ENCODE assay signal across 1 cellular context in the genomic region with DNA sequence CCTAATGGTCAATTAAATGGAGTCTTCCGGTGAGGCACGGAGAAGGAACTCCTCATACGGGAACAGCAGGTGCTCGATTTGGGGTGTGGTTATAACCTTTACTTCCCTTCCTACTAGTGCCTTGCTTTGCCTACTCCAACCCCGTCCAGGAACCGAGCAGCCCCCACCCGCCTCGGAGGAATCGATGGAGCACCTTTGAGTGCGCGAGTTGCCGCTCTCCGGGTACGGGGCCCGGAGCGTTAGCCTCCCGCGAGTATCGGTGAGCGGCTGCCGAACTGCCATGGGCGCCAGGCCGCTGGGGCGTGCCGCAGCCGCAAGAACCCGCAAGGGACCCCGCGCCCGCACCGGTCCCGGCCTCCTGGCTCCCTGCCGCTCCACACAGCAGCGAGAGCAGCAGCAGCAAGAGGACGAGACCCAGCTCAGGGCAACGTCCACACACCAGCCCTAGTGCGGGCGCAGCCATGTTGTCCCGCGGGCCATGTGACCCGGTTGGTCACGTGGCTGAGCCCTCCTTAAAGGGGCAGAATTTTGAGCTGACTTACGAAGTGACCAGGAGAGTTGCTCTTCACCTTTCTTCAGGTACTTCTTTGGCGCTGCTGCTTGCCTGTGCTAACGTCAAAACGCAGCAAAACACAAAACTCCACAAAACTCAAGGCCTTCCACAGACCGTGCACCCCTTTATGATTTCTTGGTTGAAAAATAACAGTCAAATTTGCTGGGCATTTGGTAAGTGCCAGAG.
TF ChIP-seq lines count a peak whose summit lies in the region.

TSS of gene SUMF1 (minus strand) at position 487 of the 739 bp plus-strand sequence. CDS start at position 463, 24 bp downstream.

TF ChIP-seq in HepG2, 621 proteins besides CTCF, POLR2A, EP300 and RAD21 (continued from another document and continues in another):
- TF ChIP-seq, protein P1, sequence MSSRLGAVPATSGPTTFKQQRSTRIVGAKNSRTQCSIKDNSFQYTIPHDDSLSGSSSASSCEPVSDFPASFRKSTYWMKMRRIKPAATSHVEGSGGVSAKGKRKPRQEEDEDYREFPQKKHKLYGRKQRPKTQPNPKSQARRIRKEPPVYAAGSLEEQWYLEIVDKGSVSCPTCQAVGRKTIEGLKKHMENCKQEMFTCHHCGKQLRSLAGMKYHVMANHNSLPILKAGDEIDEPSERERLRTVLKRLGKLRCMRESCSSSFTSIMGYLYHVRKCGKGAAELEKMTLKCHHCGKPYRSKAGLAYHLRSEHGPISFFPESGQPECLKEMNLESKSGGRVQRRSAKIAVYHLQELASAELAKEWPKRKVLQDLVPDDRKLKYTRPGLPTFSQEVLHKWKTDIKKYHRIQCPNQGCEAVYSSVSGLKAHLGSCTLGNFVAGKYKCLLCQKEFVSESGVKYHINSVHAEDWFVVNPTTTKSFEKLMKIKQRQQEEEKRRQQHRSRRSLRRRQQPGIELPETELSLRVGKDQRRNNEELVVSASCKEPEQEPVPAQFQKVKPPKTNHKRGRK (CRISPR knock-in tag; IDR thresholded peaks at IDR 0.05) = no peak
- TF ChIP-seq, protein P2, sequence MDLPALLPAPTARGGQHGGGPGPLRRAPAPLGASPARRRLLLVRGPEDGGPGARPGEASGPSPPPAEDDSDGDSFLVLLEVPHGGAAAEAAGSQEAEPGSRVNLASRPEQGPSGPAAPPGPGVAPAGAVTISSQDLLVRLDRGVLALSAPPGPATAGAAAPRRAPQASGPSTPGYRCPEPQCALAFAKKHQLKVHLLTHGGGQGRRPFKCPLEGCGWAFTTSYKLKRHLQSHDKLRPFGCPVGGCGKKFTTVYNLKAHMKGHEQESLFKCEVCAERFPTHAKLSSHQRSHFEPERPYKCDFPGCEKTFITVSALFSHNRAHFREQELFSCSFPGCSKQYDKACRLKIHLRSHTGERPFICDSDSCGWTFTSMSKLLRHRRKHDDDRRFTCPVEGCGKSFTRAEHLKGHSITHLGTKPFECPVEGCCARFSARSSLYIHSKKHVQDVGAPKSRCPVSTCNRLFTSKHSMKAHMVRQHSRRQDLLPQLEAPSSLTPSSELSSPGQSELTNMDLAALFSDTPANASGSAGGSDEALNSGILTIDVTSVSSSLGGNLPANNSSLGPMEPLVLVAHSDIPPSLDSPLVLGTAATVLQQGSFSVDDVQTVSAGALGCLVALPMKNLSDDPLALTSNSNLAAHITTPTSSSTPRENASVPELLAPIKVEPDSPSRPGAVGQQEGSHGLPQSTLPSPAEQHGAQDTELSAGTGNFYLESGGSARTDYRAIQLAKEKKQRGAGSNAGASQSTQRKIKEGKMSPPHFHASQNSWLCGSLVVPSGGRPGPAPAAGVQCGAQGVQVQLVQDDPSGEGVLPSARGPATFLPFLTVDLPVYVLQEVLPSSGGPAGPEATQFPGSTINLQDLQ (CRISPR knock-in tag; IDR thresholded peaks at IDR 0.05) = peak; percentile 62; the same call in 1 of the 2 replicates
- TF ChIP-seq ATF7 (IDR thresholded peaks at IDR 0.05) (no peak), ATF7 (CRISPR knock-in tag; IDR thresholded peaks at IDR 0.05) (peak; percentile 38; the same call in 1 of the 2 replicates), SIN3A (IDR thresholded peaks at IDR 0.05; ENCODE audit: borderline replicate concordance, low read depth, low read length) (peak; percentile 85), ZNF652 (CRISPR knock-in tag; IDR thresholded peaks at IDR 0.05; ENCODE audit: borderline replicate concordance, low read depth) (no peak), ZFYVE20 (CRISPR knock-in tag; IDR thresholded peaks at IDR 0.05; ENCODE audit: borderline replicate concordance, low read depth) (0 out of 2 replicates have a peak, but pooled peaks have one; percentile 37), ZNF274 (CRISPR knock-in tag; IDR thresholded peaks at IDR 0.05) (peak; percentile 77; the same call in 1 of the 2 replicates), TOE1 (CRISPR knock-in tag; IDR thresholded peaks at IDR 0.05) (peak; percentile 42; the same call in 1 of the 2 replicates), SRY (CRISPR knock-in tag; IDR thresholded peaks at IDR 0.05) (peak; percentile 84), SYNCRIP (IDR thresholded peaks at IDR 0.05; ENCODE audit: insufficient read depth, low read depth, low read length) (no peak), KMT2A (CRISPR knock-in tag; IDR thresholded peaks at IDR 0.05) (peak; percentile 96), ZNF496 (CRISPR knock-in tag; IDR thresholded peaks at IDR 0.05; ENCODE audit: insufficient replicate concordance) (no peak), KDM5B (CRISPR knock-in tag; IDR thresholded peaks at IDR 0.05; ENCODE audit: borderline replicate concordance) (peak; percentile 96), REPIN1 (CRISPR knock-in tag; IDR thresholded peaks at IDR 0.05; ENCODE audit: borderline replicate concordance, low read depth) (peak; percentile 87; the same call in 1 of the 2 replicates), ZBTB7B (CRISPR knock-in tag; IDR thresholded peaks at IDR 0.05) (peak; percentile 77), ZNF879 (CRISPR knock-in tag; IDR thresholded peaks at IDR 0.05) (peak; percentile 91; the same call in 1 of the 2 replicates), ZNF331 (CRISPR knock-in tag; IDR thresholded peaks at IDR 0.05) (peak; percentile 94), IRX3 (CRISPR knock-in tag; IDR thresholded peaks at IDR 0.05; ENCODE audit: borderline replicate concordance, low read depth) (peak; percentile 46; the same call in 1 of the 2 replicates), MTF1 (CRISPR knock-in tag; IDR thresholded peaks at IDR 0.05) (no peak), ZNF878 (CRISPR knock-in tag; IDR thresholded peaks at IDR 0.05) (no peak), AGO2 (optimal IDR thresholded peaks at IDR 0.05; ENCODE audit: low read depth, low read length) (peak; percentile 73), EZH2 (conservative IDR thresholded peaks at IDR 0.05; ENCODE audit: low read depth, low read length) (no peak), MIER3 (CRISPR knock-in tag; IDR thresholded peaks at IDR 0.05; ENCODE audit: borderline replicate concordance) (0 out of 2 replicates have a peak, but pooled peaks have one; percentile 32), POLR2AphosphoS5 (IDR thresholded peaks at IDR 0.05; ENCODE audit: low read depth, low read length) (peak; percentile 86), KLF16 (CRISPR knock-in tag; IDR thresholded peaks at IDR 0.05) (peak in 1 of 2 experiments; percentile 70; a peak in 1 of 4 replicates), ISX (CRISPR knock-in tag; conservative IDR thresholded peaks at IDR 0.05) (0 out of 2 replicates have a peak, but pooled peaks have one; percentile 85), NR3C1 (CRISPR knock-in tag; IDR thresholded peaks at IDR 0.05) (no peak), MED8 (CRISPR knock-in tag; IDR thresholded peaks at IDR 0.05; ENCODE audit: insufficient replicate concordance) (peak; percentile 87), ZNF142 (CRISPR knock-in tag; IDR thresholded peaks at IDR 0.05) (peak; percentile 89), HMGA1 (CRISPR knock-in tag; conservative IDR thresholded peaks at IDR 0.05) (no peak), RAD51 (IDR thresholded peaks at IDR 0.05; ENCODE audit: borderline replicate concordance) (peak; percentile 98)
- TF ChIP-seq, protein P3, sequence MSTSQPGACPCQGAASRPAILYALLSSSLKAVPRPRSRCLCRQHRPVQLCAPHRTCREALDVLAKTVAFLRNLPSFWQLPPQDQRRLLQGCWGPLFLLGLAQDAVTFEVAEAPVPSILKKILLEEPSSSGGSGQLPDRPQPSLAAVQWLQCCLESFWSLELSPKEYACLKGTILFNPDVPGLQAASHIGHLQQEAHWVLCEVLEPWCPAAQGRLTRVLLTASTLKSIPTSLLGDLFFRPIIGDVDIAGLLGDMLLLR (CRISPR knock-in tag; IDR thresholded peaks at IDR 0.05) = peak; percentile 89
- TF ChIP-seq, protein P4, sequence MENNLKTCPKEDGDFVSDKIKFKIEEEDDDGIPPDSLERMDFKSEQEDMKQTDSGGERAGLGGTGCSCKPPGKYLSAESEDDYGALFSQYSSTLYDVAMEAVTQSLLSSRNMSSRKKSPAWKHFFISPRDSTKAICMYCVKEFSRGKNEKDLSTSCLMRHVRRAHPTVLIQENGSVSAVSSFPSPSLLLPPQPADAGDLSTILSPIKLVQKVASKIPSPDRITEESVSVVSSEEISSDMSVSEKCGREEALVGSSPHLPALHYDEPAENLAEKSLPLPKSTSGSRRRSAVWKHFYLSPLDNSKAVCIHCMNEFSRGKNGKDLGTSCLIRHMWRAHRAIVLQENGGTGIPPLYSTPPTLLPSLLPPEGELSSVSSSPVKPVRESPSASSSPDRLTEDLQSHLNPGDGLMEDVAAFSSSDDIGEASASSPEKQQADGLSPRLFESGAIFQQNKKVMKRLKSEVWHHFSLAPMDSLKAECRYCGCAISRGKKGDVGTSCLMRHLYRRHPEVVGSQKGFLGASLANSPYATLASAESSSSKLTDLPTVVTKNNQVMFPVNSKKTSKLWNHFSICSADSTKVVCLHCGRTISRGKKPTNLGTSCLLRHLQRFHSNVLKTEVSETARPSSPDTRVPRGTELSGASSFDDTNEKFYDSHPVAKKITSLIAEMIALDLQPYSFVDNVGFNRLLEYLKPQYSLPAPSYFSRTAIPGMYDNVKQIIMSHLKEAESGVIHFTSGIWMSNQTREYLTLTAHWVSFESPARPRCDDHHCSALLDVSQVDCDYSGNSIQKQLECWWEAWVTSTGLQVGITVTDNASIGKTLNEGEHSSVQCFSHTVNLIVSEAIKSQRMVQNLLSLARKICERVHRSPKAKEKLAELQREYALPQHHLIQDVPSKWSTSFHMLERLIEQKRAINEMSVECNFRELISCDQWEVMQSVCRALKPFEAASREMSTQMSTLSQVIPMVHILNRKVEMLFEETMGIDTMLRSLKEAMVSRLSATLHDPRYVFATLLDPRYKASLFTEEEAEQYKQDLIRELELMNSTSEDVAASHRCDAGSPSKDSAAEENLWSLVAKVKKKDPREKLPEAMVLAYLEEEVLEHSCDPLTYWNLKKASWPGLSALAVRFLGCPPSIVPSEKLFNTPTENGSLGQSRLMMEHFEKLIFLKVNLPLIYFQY (CRISPR knock-in tag; IDR thresholded peaks at IDR 0.05; ENCODE audit: borderline replicate concordance) = 0 out of 2 replicates have a peak, but pooled peaks have one; percentile 54
- TF ChIP-seq, protein P5, sequence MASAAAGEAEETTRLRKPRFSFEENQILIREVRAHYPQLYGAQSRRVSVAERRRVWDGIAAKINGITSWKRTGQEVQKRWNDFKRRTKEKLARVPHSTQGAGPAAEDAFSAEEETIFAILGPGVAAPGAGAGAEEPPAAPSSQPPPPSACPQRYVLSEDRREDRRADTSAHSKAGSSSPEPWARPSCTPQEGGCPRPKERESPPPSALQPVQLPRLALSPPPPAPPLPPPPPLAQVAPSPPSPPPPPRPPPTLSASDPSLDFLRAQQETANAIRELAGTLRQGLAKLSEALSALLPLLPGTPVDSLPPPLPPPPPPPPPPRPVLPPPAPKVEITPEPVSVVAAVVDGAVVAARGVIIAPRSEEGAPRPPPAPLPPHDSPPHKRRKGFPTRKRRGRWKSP (CRISPR knock-in tag; IDR thresholded peaks at IDR 0.05) = peak; percentile 75; the same call in 1 of the 2 replicates
- TF ChIP-seq, protein P6, sequence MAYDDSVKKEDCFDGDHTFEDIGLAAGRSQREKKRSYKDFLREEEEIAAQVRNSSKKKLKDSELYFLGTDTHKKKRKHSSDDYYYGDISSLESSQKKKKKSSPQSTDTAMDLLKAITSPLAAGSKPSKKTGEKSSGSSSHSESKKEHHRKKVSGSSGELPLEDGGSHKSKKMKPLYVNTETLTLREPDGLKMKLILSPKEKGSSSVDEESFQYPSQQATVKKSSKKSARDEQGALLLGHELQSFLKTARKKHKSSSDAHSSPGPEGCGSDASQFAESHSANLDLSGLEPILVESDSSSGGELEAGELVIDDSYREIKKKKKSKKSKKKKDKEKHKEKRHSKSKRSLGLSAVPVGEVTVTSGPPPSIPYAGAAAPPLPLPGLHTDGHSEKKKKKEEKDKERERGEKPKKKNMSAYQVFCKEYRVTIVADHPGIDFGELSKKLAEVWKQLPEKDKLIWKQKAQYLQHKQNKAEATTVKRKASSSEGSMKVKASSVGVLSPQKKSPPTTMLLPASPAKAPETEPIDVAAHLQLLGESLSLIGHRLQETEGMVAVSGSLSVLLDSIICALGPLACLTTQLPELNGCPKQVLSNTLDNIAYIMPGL (CRISPR knock-in tag; IDR thresholded peaks at IDR 0.05; ENCODE audit: borderline replicate concordance in 1 of 2, low read depth in 1 of 2) = peak; percentile 71 to 89
- TF ChIP-seq, protein P7, sequence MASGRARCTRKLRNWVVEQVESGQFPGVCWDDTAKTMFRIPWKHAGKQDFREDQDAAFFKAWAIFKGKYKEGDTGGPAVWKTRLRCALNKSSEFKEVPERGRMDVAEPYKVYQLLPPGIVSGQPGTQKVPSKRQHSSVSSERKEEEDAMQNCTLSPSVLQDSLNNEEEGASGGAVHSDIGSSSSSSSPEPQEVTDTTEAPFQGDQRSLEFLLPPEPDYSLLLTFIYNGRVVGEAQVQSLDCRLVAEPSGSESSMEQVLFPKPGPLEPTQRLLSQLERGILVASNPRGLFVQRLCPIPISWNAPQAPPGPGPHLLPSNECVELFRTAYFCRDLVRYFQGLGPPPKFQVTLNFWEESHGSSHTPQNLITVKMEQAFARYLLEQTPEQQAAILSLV (CRISPR knock-in tag; IDR thresholded peaks at IDR 0.05; ENCODE audit: borderline replicate concordance) = peak; percentile 90; the same call in 1 of the 2 replicates
